Comparison of ENCODE assay signal across 20 cellular contexts in genomic region chr4:107220976-107221375, GRCh38.
A peak's percentile ranks its signal among the peaks of the same experiment; 100 is the strongest.
DNase-seq lines count a peak whose midpoint lies in the region; FAIRE-seq lines count a peak whose summit lies in the region.
"Had no signal": no experiment of that assay in that cellular context is flagged by ENCODE, and none has a peak within 500 bp of the region (broad histone marks: within the 10 kb centered on the region; RNA-seq: fewer than 3 reads in every experiment).

No MANE protein-coding gene starts in this region.

- no peaks in the 10 kb centered on the region for H3K9me3 ChIP-seq in adipocyte (ENCODE audit: control insufficient read depth, low read length)
- H3K9me3 ChIP-seq: A549 had no signal

- no peaks in the 10 kb centered on the region for H3K36me3 Mint-ChIP-seq in activated CD4-positive, alpha-beta T cell treated with anti-CD3 and anti-CD28 coated beads, Interleukin-2, amount 10 ng/mL, durations not matched to agents 24 days and 14 days (ENCODE audit: low read depth)
- H3K36me3 Mint-ChIP-seq: CD14-positive monocyte; CD8-positive, alpha-beta T cell had no signal

- H3K27ac Mint-ChIP-seq in activated CD4-positive, alpha-beta T cell treated with anti-CD3 and anti-CD28 coated beads, Interleukin-2, amount 10 ng/mL, durations not matched to agents 24 days and 14 days, result no peak overlapping the region
- H3K27ac Mint-ChIP-seq: CD14-positive monocyte; CD8-positive, alpha-beta T cell; H9 had no signal

- DNase-seq in adipocyte (ENCODE audit: low read depth) (peak; percentile 92), dedifferentiated amniotic fluid mesenchymal stem cell (ENCODE audit: extremely low spot score) (peak; percentile 28), fibroblast of peridontal ligament (ENCODE audit: extremely low read depth) (peak; percentile 56), iris pigment epithelial cell (ENCODE audit: low read depth) (peak; percentile 80), posterior vena cava (ENCODE audit: low spot score) (no peak), frontal cortex (ENCODE audit: low spot score in 2 of 2) (no peak), kidney glomerular epithelial cell (lab: John Stamatoyannopoulos, UW) (no peak)
- no peak for DNase-seq in activated CD4-positive, alpha-beta T cell treated with anti-CD3 and anti-CD28 coated beads, Interleukin-2, amount 10 ng/mL, durations not matched to agents 24 days and 14 days
- DNase-seq: CD8-positive, alpha-beta T cell; COR-L47; DMS153; DMS79 treated with DMSO at 0.1 percent for 48 hours; EL; GOT3; H9 had no signal

- intact Hi-C loops in posterior vena cava (cut with DNase I), result no loop called here
- intact Hi-C loops in activated CD4-positive, alpha-beta T cell treated with anti-CD3 and anti-CD28 coated beads, Interleukin-2, amount 10 ng/mL, durations not matched to agents 24 days and 14 days (cut with micrococcal nuclease), result no loop called here

- H3K4me1 Mint-ChIP-seq in activated CD4-positive, alpha-beta T cell treated with anti-CD3 and anti-CD28 coated beads, Interleukin-2, amount 10 ng/mL, durations not matched to agents 24 days and 14 days, result no peaks in the 10 kb centered on the region
- H3K4me1 Mint-ChIP-seq: CD14-positive monocyte, H9 had no signal

- peaks cover 21% of the 10 kb centered on the region for H3K4me1 ChIP-seq in adipocyte (ENCODE audit: control insufficient read depth, insufficient read depth, low read length)
- H3K4me1 ChIP-seq: A549 had no signal

- no peaks in the 10 kb centered on the region for H3K9me3 Mint-ChIP-seq in activated CD4-positive, alpha-beta T cell treated with anti-CD3 and anti-CD28 coated beads, Interleukin-2, amount 10 ng/mL, durations not matched to agents 24 days and 14 days
- H3K9me3 Mint-ChIP-seq: CD14-positive monocyte; CD8-positive, alpha-beta T cell; H9 had no signal

- no peaks in the 10 kb centered on the region for H3K27me3 ChIP-seq in adipocyte (replicated peaks; ENCODE audit: control insufficient read depth, insufficient read depth, low read length)

- H3K36me3 ChIP-seq in adipocyte (ENCODE audit: control insufficient read depth, insufficient read depth, low read length, severe bottlenecking), result no peaks in the 10 kb centered on the region

- H3K9ac ChIP-seq in adipocyte (ENCODE audit: low read length), result no peak overlapping the region

- peak overlapping the region; percentile 58 for H3K4me3 ChIP-seq in adipocyte (ENCODE audit: low read length)
- H3K4me3 ChIP-seq: A549 had no signal

- H3K4me3 Mint-ChIP-seq in activated CD4-positive, alpha-beta T cell treated with anti-CD3 and anti-CD28 coated beads, Interleukin-2, amount 10 ng/mL, durations not matched to agents 24 days and 14 days, result no peak overlapping the region
- H3K4me3 Mint-ChIP-seq: CD14-positive monocyte; CD8-positive, alpha-beta T cell; H9 had no signal

- H3K27me3 Mint-ChIP-seq in activated CD4-positive, alpha-beta T cell treated with anti-CD3 and anti-CD28 coated beads, Interleukin-2, amount 10 ng/mL, durations not matched to agents 24 days and 14 days, result no peaks in the 10 kb centered on the region

- no peak for FAIRE-seq in frontal cortex (lab: Jason Lieb, UNC)
- FAIRE-seq: A549, D721Med, G401.6, GM12891 had no signal

Comparison
In these comparisons a context has a peak if more than half of its experiments do, and no peak if none do; other contexts are left out.
1. DNase-seq: peak in adipocyte (single experiment), dedifferentiated amniotic fluid mesenchymal stem cell (single experiment), fibroblast of peridontal ligament (single experiment) and iris pigment epithelial cell (single experiment); none in posterior vena cava (single experiment), activated CD4-positive, alpha-beta T cell treated with anti-CD3 and anti-CD28 coated beads, Interleukin-2, amount 10 ng/mL, durations not matched to agents 24 days and 14 days (single experiment), frontal cortex (0 of 2) and kidney glomerular epithelial cell (single experiment).